7 cellular contexts compared by ENCODE assay signal in the genomic region with DNA sequence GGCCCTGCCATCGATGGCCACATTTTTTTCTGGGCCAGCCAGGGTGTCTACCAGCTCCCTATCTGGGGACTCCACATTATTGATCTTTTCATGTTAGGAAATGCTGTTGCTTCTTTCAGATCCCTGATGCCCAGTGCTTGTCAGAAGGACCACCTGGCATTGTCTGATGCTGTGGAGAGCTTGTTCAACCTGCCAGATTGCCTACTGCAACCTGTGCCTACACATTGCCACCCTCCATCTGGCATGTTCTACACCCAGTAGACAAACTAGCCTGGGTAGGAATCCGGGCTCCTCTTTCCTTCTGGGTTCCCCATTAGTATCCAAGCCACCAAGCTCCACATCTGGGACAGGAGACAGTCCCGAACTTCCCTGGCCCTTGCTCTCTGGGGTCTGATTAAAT.
"Had no signal": no experiment of that assay in that cellular context is flagged by ENCODE, and none has a peak within 500 bp of the region (broad histone marks: within the 10 kb centered on the region; RNA-seq: fewer than 3 reads in every experiment).

No MANE protein-coding gene starts in this region.

- ATAC-seq: HepG2, K562 had no signal

- DNase-seq: IMR-90, KBM-7, KG1 had no signal

- H3K27ac ChIP-seq: HL-60, KMS-11 had no signal

- H3K4me3 ChIP-seq: K562 had no signal
